In genomic region chr9:92666912-92667532, GRCh38 we compare ENCODE assay signal across 1 cellular context.
TF ChIP-seq lines count a peak whose summit lies in the region.

No MANE protein-coding gene starts in this region.

TF ChIP-seq in H1, 55 proteins besides CTCF, POLR2A, EP300 and RAD21:
- TF ChIP-seq RBBP5 (IDR thresholded peaks at IDR 0.05; ENCODE audit: borderline replicate concordance, low read depth, low read length) (no peak), TAF1 (IDR thresholded peaks at IDR 0.05; ENCODE audit: low read depth, low read length) (no peak), POLR2AphosphoS5 (IDR thresholded peaks at IDR 0.05; ENCODE audit: low read depth, low read length) (no peak)
